7 cellular contexts compared by ENCODE assay signal in genomic region chr12:120263725-120264040, GRCh38. TPM values are rescaled to one million over a fixed set of nuclear protein-coding genes. Genes with fewer than 3 reads are reported as not detected.
DNase-seq lines count a peak whose midpoint lies in the region; ATAC-seq, FAIRE-seq and TF ChIP-seq lines count a peak whose summit lies in the region.

No MANE protein-coding gene starts in this region.

- intact Hi-C loops in kidney (cut with DNase I) (loop anchor here (5.0 kb wide), 1 partner anchor 36 kb away; no protein-coding TSS in a partner anchor), mucosa of descending colon (cut with DNase I, micrococcal nuclease) (no loop called here)

- peaks cover 59% of the 10 kb centered on the region for H3K4me1 ChIP-seq in HUES6 (ENCODE audit: control insufficient read depth, insufficient read depth, low read length)
- H3K4me1 ChIP-seq in astrocyte (ENCODE audit: insufficient read depth, low read length) = peaks cover 34% of the 10 kb centered on the region
- H3K4me1 ChIP-seq in kidney (ENCODE audit: control insufficient read depth in 1 of 2, insufficient read depth in 1 of 2, low read depth in 1 of 2, low read length in 2 of 2) = peaks cover 42 to 45% of the 10 kb centered on the region in 2 donors
- H3K4me1 ChIP-seq in mucosa of descending colon (ENCODE audit: low read depth) = peaks cover 33% of the 10 kb centered on the region

- peaks cover 14% of the 10 kb centered on the region for H3K36me3 Mint-ChIP-seq in astrocyte (ENCODE audit: low read depth, unreplicated experiment)

- FAIRE-seq in astrocyte (lab: Jason Lieb, UNC) (no peak), kidney (lab: Jason Lieb, UNC) (no peak)

- peak overlapping the region; percentile 97 for H3K4me3 Mint-ChIP-seq in astrocyte (ENCODE audit: unreplicated experiment)
- peak overlapping the region; percentile 88 to 89 for H3K4me3 Mint-ChIP-seq in stimulated activated naive CD8-positive, alpha-beta T cell treated with anti-CD3 and anti-CD28 coated beads, Interleukin-15, amount 100 ng/mL, for 72 hours

- peaks cover 60% of the 10 kb centered on the region for H4K20me1 ChIP-seq in astrocyte (ENCODE audit: insufficient read depth, low read length)

- ATAC-seq in stimulated activated naive CD8-positive, alpha-beta T cell treated with anti-CD3 and anti-CD28 coated beads, Interleukin-15, amount 100 ng/mL, for 72 hours = no peak
- ATAC-seq in GM18909 (IDR thresholded peaks at IDR 0.05; ENCODE audit: poor library complexity, unreplicated experiment) (no peak), mucosa of descending colon (no peak), HG02938 (IDR thresholded peaks at IDR 0.05; ENCODE audit: unreplicated experiment) (no peak)

- H3K27me3 ChIP-seq in HUES6 (ENCODE audit: control insufficient read depth, insufficient read depth, low read length) = no peaks in the 10 kb centered on the region
- H3K27me3 ChIP-seq in astrocyte (ENCODE audit: insufficient read depth, low read length) = no peaks in the 10 kb centered on the region

- DNase-seq in astrocyte (ENCODE audit: low read depth) (no peak), kidney (no peak), mucosa of descending colon (no peak)
- DNase-seq in stimulated activated naive CD8-positive, alpha-beta T cell treated with anti-CD3 and anti-CD28 coated beads, Interleukin-15, amount 100 ng/mL, for 72 hours = no peak

- H3K27me3 Mint-ChIP-seq in astrocyte (ENCODE audit: low read depth, unreplicated experiment) = no peaks in the 10 kb centered on the region
- no peaks in the 10 kb centered on the region for H3K27me3 Mint-ChIP-seq in stimulated activated naive CD8-positive, alpha-beta T cell treated with anti-CD3 and anti-CD28 coated beads, Interleukin-15, amount 100 ng/mL, for 72 hours

- TF ChIP-seq CTCF in astrocyte (IDR thresholded peaks at IDR 0.05; ENCODE audit: insufficient read depth, low read depth, low read length) = no peak
- TF ChIP-seq CTCF in kidney (IDR thresholded peaks at IDR 0.05; ENCODE audit: borderline replicate concordance, extremely low read depth, insufficient read depth) = no peak
- TF ChIP-seq CTCF in mucosa of descending colon (IDR thresholded peaks at IDR 0.05) = no peak

- H3K4me3 ChIP-seq in HUES6 (ENCODE audit: low read depth, low read length) (peak overlapping the region; percentile 81), astrocyte (ENCODE audit: insufficient read depth, low read depth, low read length) (peak overlapping the region; percentile 88), kidney (ENCODE audit: low read length in 2 of 2) (peak overlapping the region; percentile 80 to 85), mucosa of descending colon (no peak overlapping the region)

- H3K9me3 ChIP-seq in HUES6 (ENCODE audit: control insufficient read depth, insufficient read depth, low read depth, low read length) (no peaks in the 10 kb centered on the region), astrocyte (ENCODE audit: insufficient read depth, low read depth, low read length) (no peaks in the 10 kb centered on the region), kidney (ENCODE audit: control insufficient read depth in 1 of 2, low read length in 2 of 2) (no peaks in the 10 kb centered on the region), mucosa of descending colon (no peaks in the 10 kb centered on the region)

- H3K9me3 Mint-ChIP-seq in astrocyte (ENCODE audit: unreplicated experiment) = no peaks in the 10 kb centered on the region
- no peaks in the 10 kb centered on the region for H3K9me3 Mint-ChIP-seq in stimulated activated naive CD8-positive, alpha-beta T cell treated with anti-CD3 and anti-CD28 coated beads, Interleukin-15, amount 100 ng/mL, for 72 hours

- no peak overlapping the region for H2AFZ ChIP-seq in astrocyte (ENCODE audit: low read depth, low read length)

- peak overlapping the region; percentile 100 for H3K4me2 ChIP-seq in astrocyte (ENCODE audit: low read length)

- H3K36me3 ChIP-seq in HUES6 (ENCODE audit: control insufficient read depth, insufficient read depth, low read length) (peaks cover 13% of the 10 kb centered on the region; the same call in 1 of the 2 replicates), astrocyte (ENCODE audit: insufficient read depth, low read length) (no peaks in the 10 kb centered on the region), kidney (ENCODE audit: control insufficient read depth in 1 of 2, insufficient read depth in 2 of 2, low read length in 2 of 2) (no peaks in the 10 kb centered on the region), mucosa of descending colon (ENCODE audit: low read depth) (no peaks in the 10 kb centered on the region)

- peaks cover 35% of the 10 kb centered on the region for H3K4me1 Mint-ChIP-seq in astrocyte (ENCODE audit: low read depth, unreplicated experiment)
- peaks cover 68% of the 10 kb centered on the region for H3K4me1 Mint-ChIP-seq in stimulated activated naive CD8-positive, alpha-beta T cell treated with anti-CD3 and anti-CD28 coated beads, Interleukin-15, amount 100 ng/mL, for 72 hours

- H3K27ac ChIP-seq in HUES6 (ENCODE audit: low read depth, low read length) = no peak overlapping the region
- peak overlapping the region; percentile 41 for H3K27ac ChIP-seq in astrocyte (ENCODE audit: low read depth, low read length)
- peak overlapping the region; percentile 92 to 96 for H3K27ac ChIP-seq in kidney (ENCODE audit: low read depth in 2 of 2, low read length in 2 of 2)

- H3K27ac Mint-ChIP-seq in astrocyte (ENCODE audit: unreplicated experiment) = peak overlapping the region; percentile 92
- no peak overlapping the region for H3K27ac Mint-ChIP-seq in stimulated activated naive CD8-positive, alpha-beta T cell treated with anti-CD3 and anti-CD28 coated beads, Interleukin-15, amount 100 ng/mL, for 72 hours

- peak overlapping the region; percentile 87 for H3K9ac ChIP-seq in HUES6 (ENCODE audit: low read length)
- H3K9ac ChIP-seq in astrocyte (ENCODE audit: low read length) = peak overlapping the region; percentile 88
- peak overlapping the region; percentile 90 to 93 for H3K9ac ChIP-seq in kidney (ENCODE audit: low read length in 2 of 2)

- peaks cover 68% of the 10 kb centered on the region for H3K79me2 ChIP-seq in astrocyte (ENCODE audit: insufficient read depth, low read length)

RNA-seq across cellular contexts. Expression of gene PXN, which starts 1.8 kb away (rescaled TPM):
- total RNA-seq in astrocyte (126 and 151 TPM in 2 replicates), kidney (133 TPM), mucosa of descending colon (100 to 1,000 TPM; 117 to 167 (median 146) TPM)
- polyA plus RNA-seq in kidney (ENCODE audit: insufficient read depth, low read depth, low replicate concordance) = 57.1 TPM

RNA-seq across cellular contexts. Expression of gene RNU4-2, which starts 28.0 kb away (rescaled TPM):
- total RNA-seq in astrocyte = 2,157 and 2,549 TPM in 2 replicates
- total RNA-seq in kidney = 18,412 TPM
- polyA plus RNA-seq in kidney (ENCODE audit: insufficient read depth, low read depth, low replicate concordance) = not detected
- total RNA-seq in mucosa of descending colon = over 10,000 TPM in 2 of 3 donors, 1,000 to 10,000 TPM in 1; 4,682 to 17,144 (median 13,566) TPM

RNA-seq across cellular contexts. Expression of gene RNU4-1, which starts 29.4 kb away (rescaled TPM):
- 2,477 and 2,591 TPM in 2 replicates for total RNA-seq in astrocyte
- 3,016 TPM for total RNA-seq in kidney
- not detected for polyA plus RNA-seq in kidney (ENCODE audit: insufficient read depth, low read depth, low replicate concordance)
- total RNA-seq in mucosa of descending colon = 1,000 to 10,000 TPM; 2,217 to 4,015 (median 3,130) TPM

RNA-seq across cellular contexts. Expression of gene SIRT4, which starts 38.4 kb away (rescaled TPM):
- total RNA-seq in astrocyte (2.5 and 2.7 TPM in 2 replicates), kidney (1.5 TPM), mucosa of descending colon (1 to 10 TPM in 2 of 3 donors, under 1 TPM in 1; 0.53 to 3.9 (median 2.8) TPM)
- polyA plus RNA-seq in kidney (ENCODE audit: insufficient read depth, low read depth, low replicate concordance) = 8.1 TPM
